In genomic region chr1:201554167-201554600, GRCh38 we compare ENCODE assay signal across 17 cellular contexts. TPM values are rescaled to one million over a fixed set of nuclear protein-coding genes. Genes with fewer than 3 reads are reported as not detected.
A peak's percentile ranks its signal among the peaks of the same experiment; 100 is the strongest.
DNase-seq lines count a peak whose midpoint lies in the region; ATAC-seq and TF ChIP-seq lines count a peak whose summit lies in the region.
"Had no signal": no experiment of that assay in that cellular context is flagged by ENCODE, and none has a peak within 500 bp of the region (broad histone marks: within the 10 kb centered on the region; RNA-seq: fewer than 3 reads in every experiment).

No MANE protein-coding gene starts in this region.

- no peaks in the 10 kb centered on the region for H3K9me3 Mint-ChIP-seq in dendritic cell treated with granulocyte-macrophage colony-stimulating factor and Interleukin-4, amounts not matched to agents 40 ng/mL and 50 ng/mL, for 4 days
- H3K9me3 Mint-ChIP-seq: neural crest cell; stimulated activated effector memory CD8-positive, alpha-beta T cell treated with anti-CD3 and anti-CD28 coated beads, Interleukin-12 subunit alpha, Interleukin-12 subunit beta, amount 100 ng/mL, for 72 hours had no signal

- H3K9me3 ChIP-seq in BLaER1 treated with 17β-estradiol and CSF1 and Interleukin-3, amounts not matched to agents 10 nM and 100 nM (replicated peaks in 1 of 11), result no peaks in the 10 kb centered on the region
- no peaks in the 10 kb centered on the region for H3K9me3 ChIP-seq in skeletal muscle satellite cell (replicated peaks; ENCODE audit: low read length)
- H3K9me3 ChIP-seq in testis, result no peaks in the 10 kb centered on the region

- H3K27me3 Mint-ChIP-seq in dendritic cell treated with granulocyte-macrophage colony-stimulating factor and Interleukin-4, amounts not matched to agents 40 ng/mL and 50 ng/mL, for 4 days, result peaks cover 10% of the 10 kb centered on the region

- no peak overlapping the region for H3K4me3 ChIP-seq in BLaER1 treated with 17β-estradiol and CSF1 and Interleukin-3, amounts not matched to agents 10 nM and 100 nM
- no peak overlapping the region for H3K4me3 ChIP-seq in skeletal muscle satellite cell (ENCODE audit: low read length)
- no peak overlapping the region for H3K4me3 ChIP-seq in testis

- peak overlapping the region; percentile 13 for H3K27ac Mint-ChIP-seq in dendritic cell treated with granulocyte-macrophage colony-stimulating factor and Interleukin-4, amounts not matched to agents 40 ng/mL and 50 ng/mL, for 4 days
- H3K27ac Mint-ChIP-seq: stimulated activated effector memory CD8-positive, alpha-beta T cell treated with anti-CD3 and anti-CD28 coated beads, Interleukin-12 subunit alpha, Interleukin-12 subunit beta, amount 100 ng/mL, for 72 hours had no signal

- H3K4me1 Mint-ChIP-seq in dendritic cell treated with granulocyte-macrophage colony-stimulating factor and Interleukin-4, amounts not matched to agents 40 ng/mL and 50 ng/mL, for 4 days (ENCODE audit: low read depth), result peaks cover 52% of the 10 kb centered on the region
- H3K4me1 Mint-ChIP-seq: stimulated activated effector memory CD8-positive, alpha-beta T cell treated with anti-CD3 and anti-CD28 coated beads, Interleukin-12 subunit alpha, Interleukin-12 subunit beta, amount 100 ng/mL, for 72 hours had no signal

- H3K27me3 ChIP-seq in BLaER1 treated with 17β-estradiol and CSF1 and Interleukin-3, amounts not matched to agents 10 nM and 100 nM, result no peaks in the 10 kb centered on the region
- no peaks in the 10 kb centered on the region for H3K27me3 ChIP-seq in layer of hippocampus (ENCODE audit: control insufficient read depth, insufficient read depth, low read length)
- H3K27me3 ChIP-seq in skeletal muscle satellite cell (ENCODE audit: control insufficient read depth, insufficient read depth, low read length), result no peaks in the 10 kb centered on the region
- H3K27me3 ChIP-seq in testis, result no peaks in the 10 kb centered on the region

- H3K4me2 ChIP-seq in BLaER1 treated with 17β-estradiol and CSF1 and Interleukin-3, amounts not matched to agents 10 nM and 100 nM, result peak overlapping the region; percentile 67 to 89 (median 80)
- peak overlapping the region; percentile 34 for H3K4me2 ChIP-seq in skeletal muscle satellite cell (ENCODE audit: low read length)

- H3K36me3 Mint-ChIP-seq in dendritic cell treated with granulocyte-macrophage colony-stimulating factor and Interleukin-4, amounts not matched to agents 40 ng/mL and 50 ng/mL, for 4 days (ENCODE audit: low read depth), result no peaks in the 10 kb centered on the region
- H3K36me3 Mint-ChIP-seq: stimulated activated effector memory CD8-positive, alpha-beta T cell treated with anti-CD3 and anti-CD28 coated beads, Interleukin-12 subunit alpha, Interleukin-12 subunit beta, amount 100 ng/mL, for 72 hours had no signal

- peak overlapping the region in 9 of 11 experiments; percentile 51 to 81 (median 65); a peak in 17 of 22 replicates for H3K27ac ChIP-seq in BLaER1 treated with 17β-estradiol and CSF1 and Interleukin-3, amounts not matched to agents 10 nM and 100 nM
- H3K27ac ChIP-seq in layer of hippocampus (ENCODE audit: low read depth, low read length), result peak overlapping the region; percentile 83
- H3K27ac ChIP-seq in testis, result no peak overlapping the region

- peaks cover 0 to 31% (median 6%) of the 10 kb centered on the region in 11 experiments; a peak in 8 of 22 replicates for H3K36me3 ChIP-seq in BLaER1 treated with 17β-estradiol and CSF1 and Interleukin-3, amounts not matched to agents 10 nM and 100 nM
- H3K36me3 ChIP-seq in skeletal muscle satellite cell (ENCODE audit: insufficient read depth, low read length), result no peaks in the 10 kb centered on the region
- H3K36me3 ChIP-seq in testis (ENCODE audit: low read depth, missing control alignments), result no peaks in the 10 kb centered on the region

- H3K4me1 ChIP-seq in BLaER1 treated with 17β-estradiol and CSF1 and Interleukin-3, amounts not matched to agents 10 nM and 100 nM, result peaks cover 61 to 96% (median 89%) of the 10 kb centered on the region in 10 experiments
- H3K4me1 ChIP-seq in skeletal muscle satellite cell (ENCODE audit: control insufficient read depth, insufficient read depth, low read length), result peaks cover 66% of the 10 kb centered on the region
- H3K4me1 ChIP-seq in testis, result peaks cover 4% of the 10 kb centered on the region

- intact Hi-C loops in dendritic cell treated with granulocyte-macrophage colony-stimulating factor and Interleukin-4, amounts not matched to agents 40 ng/mL and 50 ng/mL, for 4 days (cut with micrococcal nuclease), result no loop called here
- intact Hi-C loops in testis (cut with DNase I; ENCODE audit: low total_unique reads), result no loop called here

- H3K4me3 Mint-ChIP-seq in dendritic cell treated with granulocyte-macrophage colony-stimulating factor and Interleukin-4, amounts not matched to agents 40 ng/mL and 50 ng/mL, for 4 days, result no peak overlapping the region
- H3K4me3 Mint-ChIP-seq: neural crest cell; stimulated activated effector memory CD8-positive, alpha-beta T cell treated with anti-CD3 and anti-CD28 coated beads, Interleukin-12 subunit alpha, Interleukin-12 subunit beta, amount 100 ng/mL, for 72 hours had no signal

- peaks cover 0 to 100% (median 64%) of the 10 kb centered on the region in 11 experiments; a peak in 17 of 22 replicates for H4K20me1 ChIP-seq in BLaER1 treated with 17β-estradiol and CSF1 and Interleukin-3, amounts not matched to agents 10 nM and 100 nM

- DNase-seq in islet precursor cell (no peak), COLO829 (ENCODE audit: low spot score) (no peak), testis (no peak)
- DNase-seq: activated CD4-positive, CD25-positive, alpha-beta regulatory T cell treated with anti-CD3 and anti-CD28 coated beads, Interleukin-2, amount 50 U/mL, for 72 hours; activated gamma-delta T cell treated with Interleukin-2 at 50 U/mL for 16 hours; anterior cingulate cortex; effector CD4-positive, alpha-beta T cell; mammary epithelial cell; NK-92 treated with Interleukin-12 subunit alpha and Interleukin-12 subunit beta, amount 100 ng/mL, for 24 hours had no signal

- TF ChIP-seq CTCF in testis (IDR thresholded peaks at IDR 0.05), result no peak

- peak overlapping the region in 3 of 11 experiments; percentile 10 to 53 (median 32); a peak in 1 of 22 replicates for H3K9ac ChIP-seq in BLaER1 treated with 17β-estradiol and CSF1 and Interleukin-3, amounts not matched to agents 10 nM and 100 nM
- H3K9ac ChIP-seq in skeletal muscle satellite cell (ENCODE audit: low read depth, low read length), result peak overlapping the region; percentile 50

- WGBS in testis, 2 donors, result 80 to 82% methylated on average over 10 of the region's 10 CpGs

- TF ChIP-seq POLR2A in testis (IDR thresholded peaks at IDR 0.05), result no peak

- ATAC-seq in GM18498 (IDR thresholded peaks at IDR 0.05; ENCODE audit: unreplicated experiment), result no peak
- ATAC-seq: sciatic nerve; stimulated activated effector memory CD8-positive, alpha-beta T cell treated with anti-CD3 and anti-CD28 coated beads, Interleukin-12 subunit alpha, Interleukin-12 subunit beta, amount 100 ng/mL, for 72 hours had no signal

RNA-seq across cellular contexts. Expression of gene NAV1, which starts 15.3 kb away (rescaled TPM):
- 43.9 and 60.7 TPM in 2 replicates for total RNA-seq in skeletal muscle satellite cell (2012; rRNA removed)
- 10 to 100 TPM; 52.5 to 56.8 TPM for total RNA-seq in testis
- 22.0 TPM for polyA plus RNA-seq in testis (ENCODE audit: insufficient read depth, low read depth, low replicate concordance)

RNA-seq across cellular contexts. Expression of gene CSRP1, which starts 47.3 kb away (rescaled TPM):
- 169 and 175 TPM in 2 replicates for total RNA-seq in skeletal muscle satellite cell (2012; rRNA removed)
- 100 to 1,000 TPM; 103 to 123 TPM for total RNA-seq in testis
- 217 TPM for polyA plus RNA-seq in testis (ENCODE audit: insufficient read depth, low read depth, low replicate concordance)

Comparison
In these comparisons a context has a peak if more than half of its experiments do, and no peak if none do; other contexts are left out.
1. H3K27ac ChIP-seq: peak in BLaER1 treated with 17β-estradiol and CSF1 and Interleukin-3, amounts not matched to agents 10 nM and 100 nM (9 of 11) and layer of hippocampus (single experiment); none in testis (0 of 2).